17 cellular contexts compared by ENCODE assay signal in the genomic region with DNA sequence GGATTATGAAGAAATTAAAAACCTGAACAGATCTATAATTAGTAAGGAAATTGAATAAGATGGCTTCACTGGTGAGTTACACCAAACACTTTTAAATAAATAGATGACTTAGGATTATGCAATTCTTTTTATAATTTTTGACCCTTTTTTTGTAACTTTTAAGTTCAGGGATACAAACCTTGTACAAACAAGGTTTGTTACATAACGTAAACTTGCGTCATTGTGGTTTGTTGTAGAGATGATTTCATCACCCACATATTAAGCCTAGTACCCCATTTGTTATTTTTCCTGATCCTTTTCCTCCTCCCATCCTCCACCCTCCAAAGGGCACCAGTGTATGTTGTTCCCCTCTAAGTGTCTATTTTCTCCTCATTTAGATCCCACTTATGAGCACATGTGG.
DNase-seq lines count a peak whose midpoint lies in the region; ATAC-seq and TF ChIP-seq lines count a peak whose summit lies in the region.
"Had no signal": no experiment of that assay in that cellular context is flagged by ENCODE, and none has a peak within 500 bp of the region (broad histone marks: within the 10 kb centered on the region; RNA-seq: fewer than 3 reads in every experiment).

No MANE protein-coding gene starts in this region.

- DNase-seq in H4 (ENCODE audit: low spot score): peak; percentile 64
- DNase-seq in SKM-1 (lab: John Stamatoyannopoulos, UW; ENCODE audit: unreplicated experiment): peak; percentile 45
- peak; percentile 93 for DNase-seq in fibroblast of mammary gland (ENCODE audit: low read depth)
- peak; percentile 62 for DNase-seq in skeletal muscle cell (ENCODE audit: low read depth)
- no peak for DNase-seq in uterus
- no peak for DNase-seq in activated CD4-positive, alpha-beta T cell treated with anti-CD3 and anti-CD28 coated beads, Interleukin-2, amount 50 U/mL, for 4 hours
- no peak for DNase-seq in stimulated activated CD4-positive, alpha-beta T cell treated with anti-CD3 and anti-CD28 coated beads, Interleukin-4, amount 100 ng/mL, for 4 hours
- DNase-seq: activated CD4-positive, alpha-beta T cell treated with anti-CD3 and anti-CD28 coated beads, Interleukin-2, amount 10 ng/mL, durations not matched to agents 7 days and 5 days; activated T-cell treated with anti-CD3 and anti-CD28 coated beads, Interleukin-2, amount 50 U/mL, for 4 hours; C1 segment of cervical spinal cord; dorsolateral prefrontal cortex; NCI-H1417; NCI-H526; posterior cingulate gyrus; thyroid gland had no signal

- peaks cover 0 to 2% of the 10 kb centered on the region in 2 donors for H3K9me3 ChIP-seq in uterus
- H3K9me3 ChIP-seq: thyroid gland had no signal

- no peaks in the 10 kb centered on the region for H3K4me1 ChIP-seq in uterus
- H3K4me1 ChIP-seq: thyroid gland had no signal

- TF ChIP-seq CTCF in fibroblast of mammary gland (conservative IDR thresholded peaks at IDR 0.05; ENCODE audit: control insufficient read depth, insufficient read depth, low read depth, low read length) (no peak), uterus (IDR thresholded peaks at IDR 0.05) (no peak)

- no peaks in the 10 kb centered on the region for H3K27me3 ChIP-seq in uterus
- H3K27me3 ChIP-seq: dorsolateral prefrontal cortex, thyroid gland had no signal

- TF ChIP-seq POLR2A in uterus (IDR thresholded peaks at IDR 0.05): no peak

- intact Hi-C loops in uterus (cut with DNase I; ENCODE audit: low total_unique reads): no loop called here

- H3K36me3 ChIP-seq in uterus: no peaks in the 10 kb centered on the region
- H3K36me3 ChIP-seq: thyroid gland had no signal

- no peak overlapping the region for H3K4me3 ChIP-seq in fibroblast of mammary gland (ENCODE audit: control insufficient read depth, low read depth, low read length)
- no peak overlapping the region for H3K4me3 ChIP-seq in skeletal muscle cell (ENCODE audit: low read depth, low read length)
- no peak overlapping the region for H3K4me3 ChIP-seq in uterus
- H3K4me3 ChIP-seq: dorsolateral prefrontal cortex, thyroid gland had no signal

- no peak overlapping the region for H3K27ac ChIP-seq in uterus
- H3K27ac ChIP-seq: dorsolateral prefrontal cortex, RWPE1, thyroid gland had no signal

- no peak for ATAC-seq in GM21390 (IDR thresholded peaks at IDR 0.05; ENCODE audit: unreplicated experiment)
- ATAC-seq: activated T-cell treated with anti-CD3 and anti-CD28 coated beads, Interleukin-2, amount 50 U/mL, for 4 hours had no signal

Comparison
In these comparisons a context has a peak if more than half of its experiments do, and no peak if none do; other contexts are left out.
1. DNase-seq: peak in H4 (single experiment), SKM-1 (single experiment), fibroblast of mammary gland (single experiment) and skeletal muscle cell (single experiment); none in uterus (0 of 2), activated CD4-positive, alpha-beta T cell treated with anti-CD3 and anti-CD28 coated beads, Interleukin-2, amount 50 U/mL, for 4 hours (0 of 2) and stimulated activated CD4-positive, alpha-beta T cell treated with anti-CD3 and anti-CD28 coated beads, Interleukin-4, amount 100 ng/mL, for 4 hours (0 of 2).